In the genomic region with DNA sequence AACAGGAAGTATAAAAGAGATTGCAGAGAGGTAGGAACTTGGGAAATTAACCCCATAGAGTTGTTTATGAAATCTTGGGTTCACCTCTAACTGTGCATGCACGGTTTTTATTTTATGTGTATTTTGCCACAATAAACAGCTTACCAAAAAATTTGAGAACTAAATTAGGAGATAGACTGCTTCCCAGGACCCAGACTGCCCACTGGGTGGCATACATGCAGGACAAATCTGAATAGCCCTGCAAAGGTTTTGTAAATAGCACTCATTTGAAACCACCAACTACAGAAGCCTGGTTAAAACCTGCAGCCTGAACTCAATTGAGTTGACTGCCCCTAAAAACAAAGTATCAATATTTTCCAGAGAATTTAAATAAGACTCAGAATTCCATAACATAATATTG, we compare ENCODE assay signal across 1 cellular context.
TF ChIP-seq lines count a peak whose summit lies in the region.

No MANE protein-coding gene starts in this region.

TF ChIP-seq in GM23338, 12 proteins besides CTCF, POLR2A, EP300 and RAD21 (continued from another document):
- TF ChIP-seq, protein P1, sequence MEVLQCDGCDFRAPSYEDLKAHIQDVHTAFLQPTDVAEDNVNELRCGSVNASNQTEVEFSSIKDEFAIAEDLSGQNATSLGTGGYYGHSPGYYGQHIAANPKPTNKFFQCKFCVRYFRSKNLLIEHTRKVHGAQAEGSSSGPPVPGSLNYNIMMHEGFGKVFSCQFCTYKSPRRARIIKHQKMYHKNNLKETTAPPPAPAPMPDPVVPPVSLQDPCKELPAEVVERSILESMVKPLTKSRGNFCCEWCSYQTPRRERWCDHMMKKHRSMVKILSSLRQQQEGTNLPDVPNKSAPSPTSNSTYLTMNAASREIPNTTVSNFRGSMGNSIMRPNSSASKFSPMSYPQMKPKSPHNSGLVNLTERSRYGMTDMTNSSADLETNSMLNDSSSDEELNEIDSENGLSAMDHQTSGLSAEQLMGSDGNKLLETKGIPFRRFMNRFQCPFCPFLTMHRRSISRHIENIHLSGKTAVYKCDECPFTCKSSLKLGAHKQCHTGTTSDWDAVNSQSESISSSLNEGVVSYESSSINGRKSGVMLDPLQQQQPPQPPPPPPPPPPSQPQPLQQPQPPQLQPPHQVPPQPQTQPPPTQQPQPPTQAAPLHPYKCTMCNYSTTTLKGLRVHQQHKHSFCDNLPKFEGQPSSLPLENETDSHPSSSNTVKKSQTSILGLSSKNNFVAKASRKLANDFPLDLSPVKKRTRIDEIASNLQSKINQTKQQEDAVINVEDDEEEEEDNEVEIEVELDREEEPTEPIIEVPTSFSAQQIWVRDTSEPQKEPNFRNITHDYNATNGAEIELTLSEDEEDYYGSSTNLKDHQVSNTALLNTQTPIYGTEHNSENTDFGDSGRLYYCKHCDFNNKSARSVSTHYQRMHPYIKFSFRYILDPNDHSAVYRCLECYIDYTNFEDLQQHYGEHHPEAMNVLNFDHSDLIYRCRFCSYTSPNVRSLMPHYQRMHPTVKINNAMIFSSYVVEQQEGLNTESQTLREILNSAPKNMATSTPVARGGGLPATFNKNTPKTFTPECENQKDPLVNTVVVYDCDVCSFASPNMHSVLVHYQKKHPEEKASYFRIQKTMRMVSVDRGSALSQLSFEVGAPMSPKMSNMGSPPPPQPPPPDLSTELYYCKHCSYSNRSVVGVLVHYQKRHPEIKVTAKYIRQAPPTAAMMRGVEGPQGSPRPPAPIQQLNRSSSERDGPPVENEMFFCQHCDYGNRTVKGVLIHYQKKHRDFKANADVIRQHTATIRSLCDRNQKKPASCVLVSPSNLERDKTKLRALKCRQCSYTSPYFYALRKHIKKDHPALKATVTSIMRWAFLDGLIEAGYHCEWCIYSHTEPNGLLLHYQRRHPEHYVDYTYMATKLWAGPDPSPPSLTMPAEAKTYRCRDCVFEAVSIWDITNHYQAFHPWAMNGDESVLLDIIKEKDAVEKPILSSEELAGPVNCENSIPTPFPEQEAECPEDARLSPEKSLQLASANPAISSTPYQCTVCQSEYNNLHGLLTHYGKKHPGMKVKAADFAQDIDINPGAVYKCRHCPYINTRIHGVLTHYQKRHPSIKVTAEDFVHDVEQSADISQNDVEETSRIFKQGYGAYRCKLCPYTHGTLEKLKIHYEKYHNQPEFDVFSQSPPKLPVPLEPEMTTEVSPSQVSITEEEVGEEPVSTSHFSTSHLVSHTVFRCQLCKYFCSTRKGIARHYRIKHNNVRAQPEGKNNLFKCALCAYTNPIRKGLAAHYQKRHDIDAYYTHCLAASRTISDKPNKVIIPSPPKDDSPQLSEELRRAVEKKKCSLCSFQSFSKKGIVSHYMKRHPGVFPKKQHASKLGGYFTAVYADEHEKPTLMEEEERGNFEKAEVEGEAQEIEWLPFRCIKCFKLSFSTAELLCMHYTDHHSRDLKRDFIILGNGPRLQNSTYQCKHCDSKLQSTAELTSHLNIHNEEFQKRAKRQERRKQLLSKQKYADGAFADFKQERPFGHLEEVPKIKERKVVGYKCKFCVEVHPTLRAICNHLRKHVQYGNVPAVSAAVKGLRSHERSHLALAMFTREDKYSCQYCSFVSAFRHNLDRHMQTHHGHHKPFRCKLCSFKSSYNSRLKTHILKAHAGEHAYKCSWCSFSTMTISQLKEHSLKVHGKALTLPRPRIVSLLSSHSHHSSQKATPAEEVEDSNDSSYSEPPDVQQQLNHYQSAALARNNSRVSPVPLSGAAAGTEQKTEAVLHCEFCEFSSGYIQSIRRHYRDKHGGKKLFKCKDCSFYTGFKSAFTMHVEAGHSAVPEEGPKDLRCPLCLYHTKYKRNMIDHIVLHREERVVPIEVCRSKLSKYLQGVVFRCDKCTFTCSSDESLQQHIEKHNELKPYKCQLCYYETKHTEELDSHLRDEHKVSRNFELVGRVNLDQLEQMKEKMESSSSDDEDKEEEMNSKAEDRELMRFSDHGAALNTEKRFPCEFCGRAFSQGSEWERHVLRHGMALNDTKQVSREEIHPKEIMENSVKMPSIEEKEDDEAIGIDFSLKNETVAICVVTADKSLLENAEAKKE (CRISPR knock-in tag; IDR thresholded peaks at IDR 0.05), result no peak
- no peak for TF ChIP-seq NANOG (IDR thresholded peaks at IDR 0.05; ENCODE audit: borderline replicate concordance)
- no peak for TF ChIP-seq EZH2 (IDR thresholded peaks at IDR 0.05; ENCODE audit: low read depth, unreplicated experiment)
- TF ChIP-seq CREB1 (CRISPR knock-in tag; IDR thresholded peaks at IDR 0.05; ENCODE audit: low read depth), result no peak
- TF ChIP-seq ZNF114 (CRISPR knock-in tag; IDR thresholded peaks at IDR 0.05), result no peak
- TF ChIP-seq, protein P2, sequence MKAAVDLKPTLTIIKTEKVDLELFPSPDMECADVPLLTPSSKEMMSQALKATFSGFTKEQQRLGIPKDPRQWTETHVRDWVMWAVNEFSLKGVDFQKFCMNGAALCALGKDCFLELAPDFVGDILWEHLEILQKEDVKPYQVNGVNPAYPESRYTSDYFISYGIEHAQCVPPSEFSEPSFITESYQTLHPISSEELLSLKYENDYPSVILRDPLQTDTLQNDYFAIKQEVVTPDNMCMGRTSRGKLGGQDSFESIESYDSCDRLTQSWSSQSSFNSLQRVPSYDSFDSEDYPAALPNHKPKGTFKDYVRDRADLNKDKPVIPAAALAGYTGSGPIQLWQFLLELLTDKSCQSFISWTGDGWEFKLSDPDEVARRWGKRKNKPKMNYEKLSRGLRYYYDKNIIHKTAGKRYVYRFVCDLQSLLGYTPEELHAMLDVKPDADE (IDR thresholded peaks at IDR 0.05), result no peak
